Comparison of ENCODE assay signal across 15 cellular contexts in genomic region chr7:155861480-155861868, GRCh38. TPM values are rescaled to one million over a fixed set of nuclear protein-coding genes. Genes with fewer than 3 reads are reported as not detected.
DNase-seq lines count a peak whose midpoint lies in the region; ATAC-seq and TF ChIP-seq lines count a peak whose summit lies in the region.
"Had no signal": no experiment of that assay in that cellular context is flagged by ENCODE, and none has a peak within 500 bp of the region (broad histone marks: within the 10 kb centered on the region; RNA-seq: fewer than 3 reads in every experiment).

No MANE protein-coding gene starts in this region.

- H3K27me3 ChIP-seq in parathyroid adenoma (ENCODE audit: control insufficient read depth, insufficient read depth, low read length), result peaks cover 4% of the 10 kb centered on the region

- no peaks in the 10 kb centered on the region for H3K36me3 ChIP-seq in parathyroid adenoma (ENCODE audit: control insufficient read depth, insufficient read depth, low read length)

- no peaks in the 10 kb centered on the region for H3K27me3 Mint-ChIP-seq in activated CD8-positive, alpha-beta memory T cell treated with anti-CD3 and anti-CD28 coated beads, Interleukin-2, amount 10 ng/mL, durations not matched to agents 7 days and 5 days

- CTCF ChIA-PET in activated CD8-positive, alpha-beta memory T cell treated with anti-CD3 and anti-CD28 coated beads, Interleukin-2, amount 10 ng/mL, durations not matched to agents 7 days and 5 days (lab: Charles Lee), result no interaction called here

- peak overlapping the region; percentile 66 for H3K27ac ChIP-seq in parathyroid adenoma

- peaks cover 23% of the 10 kb centered on the region for H3K4me1 ChIP-seq in parathyroid adenoma

- H3K9me3 Mint-ChIP-seq in activated CD8-positive, alpha-beta memory T cell treated with anti-CD3 and anti-CD28 coated beads, Interleukin-2, amount 10 ng/mL, durations not matched to agents 7 days and 5 days (ENCODE audit: low read depth), result no peaks in the 10 kb centered on the region
- H3K9me3 Mint-ChIP-seq: activated naive CD4-positive, alpha-beta T cell treated with anti-CD3 and anti-CD28 coated beads, Interleukin-2, amount 10 ng/mL, durations not matched to agents 7 days and 5 days; memory B cell; nephron progenitor cell had no signal

- H3K4me1 Mint-ChIP-seq in activated CD8-positive, alpha-beta memory T cell treated with anti-CD3 and anti-CD28 coated beads, Interleukin-2, amount 10 ng/mL, durations not matched to agents 7 days and 5 days, result no peaks in the 10 kb centered on the region
- H3K4me1 Mint-ChIP-seq: activated naive CD4-positive, alpha-beta T cell treated with anti-CD3 and anti-CD28 coated beads, Interleukin-2, amount 10 ng/mL, durations not matched to agents 7 days and 5 days; memory B cell; nephron progenitor cell had no signal

- H3K9ac ChIP-seq in parathyroid adenoma, result no peak overlapping the region

- no peak for TF ChIP-seq CTCF in parathyroid adenoma (IDR thresholded peaks at IDR 0.05)

- peak overlapping the region; percentile 45 for H2AFZ ChIP-seq in parathyroid adenoma

- ATAC-seq in activated CD8-positive, alpha-beta memory T cell treated with anti-CD3 and anti-CD28 coated beads, Interleukin-2, amount 10 ng/mL, durations not matched to agents 7 days and 5 days, result no peak
- no peak for ATAC-seq in GM19455 (IDR thresholded peaks at IDR 0.05; ENCODE audit: unreplicated experiment)

- no peak overlapping the region for H3K27ac Mint-ChIP-seq in activated CD8-positive, alpha-beta memory T cell treated with anti-CD3 and anti-CD28 coated beads, Interleukin-2, amount 10 ng/mL, durations not matched to agents 7 days and 5 days
- H3K27ac Mint-ChIP-seq: activated naive CD4-positive, alpha-beta T cell treated with anti-CD3 and anti-CD28 coated beads, Interleukin-2, amount 10 ng/mL, durations not matched to agents 7 days and 5 days; memory B cell; nephron progenitor cell had no signal

- no peak overlapping the region for H3K4me3 Mint-ChIP-seq in activated CD8-positive, alpha-beta memory T cell treated with anti-CD3 and anti-CD28 coated beads, Interleukin-2, amount 10 ng/mL, durations not matched to agents 7 days and 5 days
- H3K4me3 Mint-ChIP-seq: activated naive CD4-positive, alpha-beta T cell treated with anti-CD3 and anti-CD28 coated beads, Interleukin-2, amount 10 ng/mL, durations not matched to agents 7 days and 5 days; memory B cell; nephron progenitor cell had no signal

- no peaks in the 10 kb centered on the region for H3K9me3 ChIP-seq in parathyroid adenoma (ENCODE audit: control insufficient read depth, low read length)

- H3K36me3 Mint-ChIP-seq in activated CD8-positive, alpha-beta memory T cell treated with anti-CD3 and anti-CD28 coated beads, Interleukin-2, amount 10 ng/mL, durations not matched to agents 7 days and 5 days, result no peaks in the 10 kb centered on the region
- H3K36me3 Mint-ChIP-seq: activated naive CD4-positive, alpha-beta T cell treated with anti-CD3 and anti-CD28 coated beads, Interleukin-2, amount 10 ng/mL, durations not matched to agents 7 days and 5 days; memory B cell had no signal

- no peak overlapping the region for H3K4me3 ChIP-seq in parathyroid adenoma (ENCODE audit: low read depth, low read length)

- H3K4me2 ChIP-seq in parathyroid adenoma (ENCODE audit: low read length), result no peak overlapping the region

- no peaks in the 10 kb centered on the region for H3K79me2 ChIP-seq in parathyroid adenoma

- peak; percentile 41 for DNase-seq in HT-29 (ENCODE audit: low spot score)
- peak; percentile 8 for DNase-seq in activated CD8-positive, alpha-beta memory T cell treated with anti-CD3 and anti-CD28 coated beads, Interleukin-2, amount 10 ng/mL, durations not matched to agents 7 days and 5 days
- DNase-seq in inferior parietal cortex (ENCODE audit: extremely low spot score), result peak; percentile 5
- no peak for DNase-seq in NCI-H2029 treated with DMSO at 0.1 percent for 48 hours (lab: John Stamatoyannopoulos, UW)
- DNase-seq in NCI-H446 (lab: John Stamatoyannopoulos, UW), result no peak
- DNase-seq in HPDE6-E6E7 (ENCODE audit: extremely low spot score), result no peak
- DNase-seq: activated naive CD4-positive, alpha-beta T cell treated with anti-CD3 and anti-CD28 coated beads, Interleukin-2, amount 10 ng/mL, durations not matched to agents 7 days and 5 days; activated T-cell treated with anti-CD3 and anti-CD28 coated beads for 4 hours; dermis blood vessel endothelial cell; NCI-H1436; NCI-H446 treated with DMSO at 0.1 percent for 48 hours; nephron progenitor cell had no signal

RNA-seq across cellular contexts. Expression of gene SHH, which starts 49.2 kb away (rescaled TPM):
- total RNA-seq in HT-29 (2014; rRNA removed; shearing (Covaris generic)), result 21.7 and 22.6 TPM in 2 replicates
- total RNA-seq in activated CD8-positive, alpha-beta memory T cell treated with anti-CD3 and anti-CD28 coated beads, Interleukin-2, amount 10 ng/mL, durations not matched to agents 7 days and 5 days, result not detected
- total RNA-seq: dermis blood vessel endothelial cell had no signal

Comparison
In these comparisons a context has a peak if more than half of its experiments do, and no peak if none do; other contexts are left out.
1. DNase-seq: peak in HT-29 (single experiment), activated CD8-positive, alpha-beta memory T cell treated with anti-CD3 and anti-CD28 coated beads, Interleukin-2, amount 10 ng/mL, durations not matched to agents 7 days and 5 days (single experiment) and inferior parietal cortex (single experiment); none in NCI-H2029 treated with DMSO at 0.1 percent for 48 hours (single experiment), NCI-H446 (0 of 2) and HPDE6-E6E7 (single experiment).
2. RNA of gene SHH, which starts 49.2 kb away (total RNA-seq): 21.7 to 22.6 TPM in HT-29; not detected in activated CD8-positive, alpha-beta memory T cell treated with anti-CD3 and anti-CD28 coated beads, Interleukin-2, amount 10 ng/mL, durations not matched to agents 7 days and 5 days; every median in the first group is over 10 times any median in the second.